8 cellular contexts compared by ENCODE assay signal in the genomic region with DNA sequence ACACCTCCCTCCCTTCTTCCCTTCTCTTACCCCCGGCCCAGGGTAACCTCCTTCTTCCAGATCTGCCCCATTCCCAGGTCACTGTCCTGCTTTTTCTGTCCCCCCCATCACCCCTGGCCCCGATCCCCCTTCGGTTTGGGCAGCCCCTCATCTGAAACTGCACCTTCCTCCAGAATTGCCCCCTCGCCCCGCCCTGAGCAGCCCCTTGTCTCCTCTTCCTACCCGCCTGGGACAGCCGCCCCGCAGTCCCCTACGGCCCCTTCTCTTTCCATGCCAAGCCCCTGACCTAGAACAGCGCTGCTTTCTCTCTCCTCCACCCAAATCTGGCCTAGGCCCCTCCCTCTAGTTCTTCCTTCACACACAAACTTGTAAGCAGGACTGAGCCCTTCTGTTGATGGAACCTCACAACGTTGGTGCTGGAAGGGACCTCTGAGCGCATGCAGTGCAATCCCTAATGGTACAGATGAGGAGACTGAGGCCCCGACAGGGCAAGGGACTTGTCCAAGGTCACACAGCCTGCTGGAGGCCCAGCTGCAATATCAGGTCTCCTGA. TPM values are rescaled to one million over a fixed set of nuclear protein-coding genes. Genes with fewer than 3 reads are reported as not detected.
DNase-seq lines count a peak whose midpoint lies in the region; ATAC-seq and TF ChIP-seq lines count a peak whose summit lies in the region.

No MANE protein-coding gene starts in this region.

- no peak for DNase-seq in AG10803 (ENCODE audit: low read depth)
- peak; percentile 23 for DNase-seq in Jurkat, Clone E6-1 (ENCODE audit: low read depth, low spot score)
- DNase-seq in activated naive CD8-positive, alpha-beta T cell treated with anti-CD3 and anti-CD28 coated beads, Interleukin-2, amount 50 U/mL, for 24 hours, result peak; percentile 18
- DNase-seq in NCI-H2107 treated with DMSO at 0.1 percent for 48 hours (lab: John Stamatoyannopoulos, UW; ENCODE audit: unreplicated experiment), result no peak
- no peak for DNase-seq in NCI-H128 (lab: John Stamatoyannopoulos, UW; ENCODE audit: unreplicated experiment)

- peak overlapping the region; percentile 64 for H3K27ac Mint-ChIP-seq in activated naive CD8-positive, alpha-beta T cell treated with anti-CD3 and anti-CD28 coated beads, Interleukin-2, amount 50 U/mL, for 24 hours
- H3K27ac Mint-ChIP-seq in stimulated activated memory B cell treated with anti-CD40 and anti-IgM and Interleukin-4, amounts not matched to agents 10 μg/mL and 1 μg/mL and 100 μg/mL, for 72 hours, result peak overlapping the region; percentile 81

- H3K9me3 Mint-ChIP-seq in activated naive CD8-positive, alpha-beta T cell treated with anti-CD3 and anti-CD28 coated beads, Interleukin-2, amount 50 U/mL, for 24 hours, result no peaks in the 10 kb centered on the region
- no peaks in the 10 kb centered on the region for H3K9me3 Mint-ChIP-seq in stimulated activated memory B cell treated with anti-CD40 and anti-IgM and Interleukin-4, amounts not matched to agents 10 μg/mL and 1 μg/mL and 100 μg/mL, for 72 hours

- H3K4me3 ChIP-seq in AG10803 (ENCODE audit: low read length) (peak overlapping the region; percentile 74), iPS-18c (ENCODE audit: insufficient read depth, low read depth, low read length) (peak overlapping the region; percentile 93)
- H3K4me3 ChIP-seq in Jurkat, Clone E6-1 (ENCODE audit: low read length), result peak overlapping the region; percentile 80

- peaks cover 44% of the 10 kb centered on the region for H3K4me1 Mint-ChIP-seq in activated naive CD8-positive, alpha-beta T cell treated with anti-CD3 and anti-CD28 coated beads, Interleukin-2, amount 50 U/mL, for 24 hours
- H3K4me1 Mint-ChIP-seq in stimulated activated memory B cell treated with anti-CD40 and anti-IgM and Interleukin-4, amounts not matched to agents 10 μg/mL and 1 μg/mL and 100 μg/mL, for 72 hours, result peaks cover 48% of the 10 kb centered on the region

- no peaks in the 10 kb centered on the region for H3K9me3 ChIP-seq in iPS-18c (ENCODE audit: control insufficient read depth, insufficient read depth, low read length)

- H3K4me3 Mint-ChIP-seq in activated naive CD8-positive, alpha-beta T cell treated with anti-CD3 and anti-CD28 coated beads, Interleukin-2, amount 50 U/mL, for 24 hours, result peak overlapping the region; percentile 86
- peak overlapping the region; percentile 92 for H3K4me3 Mint-ChIP-seq in stimulated activated memory B cell treated with anti-CD40 and anti-IgM and Interleukin-4, amounts not matched to agents 10 μg/mL and 1 μg/mL and 100 μg/mL, for 72 hours

- ATAC-seq in activated naive CD8-positive, alpha-beta T cell treated with anti-CD3 and anti-CD28 coated beads, Interleukin-2, amount 50 U/mL, for 24 hours, result no peak
- no peak for ATAC-seq in stimulated activated memory B cell treated with anti-CD40 and anti-IgM and Interleukin-4, amounts not matched to agents 10 μg/mL and 1 μg/mL and 100 μg/mL, for 72 hours
- no peak for ATAC-seq in GM18520 (IDR thresholded peaks at IDR 0.05; ENCODE audit: unreplicated experiment)

- H3K27me3 Mint-ChIP-seq in activated naive CD8-positive, alpha-beta T cell treated with anti-CD3 and anti-CD28 coated beads, Interleukin-2, amount 50 U/mL, for 24 hours, result no peaks in the 10 kb centered on the region
- no peaks in the 10 kb centered on the region for H3K27me3 Mint-ChIP-seq in stimulated activated memory B cell treated with anti-CD40 and anti-IgM and Interleukin-4, amounts not matched to agents 10 μg/mL and 1 μg/mL and 100 μg/mL, for 72 hours

- H3K36me3 Mint-ChIP-seq in activated naive CD8-positive, alpha-beta T cell treated with anti-CD3 and anti-CD28 coated beads, Interleukin-2, amount 50 U/mL, for 24 hours (ENCODE audit: low read depth), result peaks cover 8% of the 10 kb centered on the region
- H3K36me3 Mint-ChIP-seq in stimulated activated memory B cell treated with anti-CD40 and anti-IgM and Interleukin-4, amounts not matched to agents 10 μg/mL and 1 μg/mL and 100 μg/mL, for 72 hours, result peaks cover 21% of the 10 kb centered on the region

- no peak for TF ChIP-seq CTCF in AG10803 (conservative IDR thresholded peaks at IDR 0.05; ENCODE audit: low read length)

RNA-seq across cellular contexts. Expression of a gene that starts 0.6 kb away (rescaled TPM):
- polyA plus RNA-seq in Jurkat, Clone E6-1 (2012; ENCODE audit: insufficient read depth, insufficient read length), result 86.2 TPM

RNA-seq across cellular contexts. Expression of a gene that starts 6.0 kb away (rescaled TPM):
- 18.7 TPM for polyA plus RNA-seq in Jurkat, Clone E6-1 (2012; ENCODE audit: insufficient read depth, insufficient read length)

RNA-seq across cellular contexts. Expression of a gene that starts 24.4 kb away (rescaled TPM):
- 1.6 TPM for polyA plus RNA-seq in Jurkat, Clone E6-1 (2012; ENCODE audit: insufficient read depth, insufficient read length)

RNA-seq across cellular contexts. Expression of a gene that starts 28.7 kb away (rescaled TPM):
- 240 TPM for polyA plus RNA-seq in Jurkat, Clone E6-1 (2012; ENCODE audit: insufficient read depth, insufficient read length)

RNA-seq across cellular contexts. Expression of a gene that starts 29.0 kb away (rescaled TPM):
- polyA plus RNA-seq in Jurkat, Clone E6-1 (2012; ENCODE audit: insufficient read depth, insufficient read length), result 127 TPM

Comparison
In these comparisons a context has a peak if more than half of its experiments do, and no peak if none do; other contexts are left out.
1. DNase-seq: peak in Jurkat, Clone E6-1 (single experiment) and activated naive CD8-positive, alpha-beta T cell treated with anti-CD3 and anti-CD28 coated beads, Interleukin-2, amount 50 U/mL, for 24 hours (single experiment); none in AG10803 (single experiment), NCI-H2107 treated with DMSO at 0.1 percent for 48 hours (single experiment) and NCI-H128 (single experiment).
2. Peak in every context shown above with its lines, with median percentiles within 50 percentile points of each other: H3K4me3 ChIP-seq.